Comparison of ENCODE assay signal across 15 cellular contexts in the genomic region with DNA sequence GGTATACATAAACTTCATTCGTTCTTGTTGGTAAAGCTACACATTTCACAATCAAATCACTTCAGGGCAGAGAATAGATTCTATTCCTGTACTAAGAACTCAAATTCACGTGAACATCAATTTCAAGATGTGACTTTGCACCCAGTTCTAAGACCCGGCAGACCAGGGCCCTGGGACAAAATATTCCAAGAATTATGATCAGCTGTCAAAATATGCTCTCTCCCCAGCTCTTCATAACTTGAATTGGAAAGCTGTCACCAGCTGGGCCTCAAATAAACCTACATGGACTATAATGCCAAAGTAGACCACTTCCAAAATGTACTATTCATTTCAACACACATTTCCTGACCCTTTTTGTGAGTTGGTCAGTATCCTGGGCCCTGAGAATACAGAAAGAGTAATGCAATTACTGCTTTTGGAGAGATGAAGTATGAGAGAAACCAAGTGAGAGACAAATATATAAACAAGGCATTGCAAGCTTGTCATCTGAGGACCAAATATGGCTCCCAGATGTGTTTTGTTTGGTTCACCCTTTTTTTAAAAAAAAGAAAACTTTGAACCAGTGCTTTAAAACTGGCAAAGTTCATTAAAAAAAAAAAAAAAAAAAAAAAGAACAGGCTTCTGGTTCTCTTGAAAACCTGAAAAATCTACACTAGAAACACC. TPM values are rescaled to one million over a fixed set of nuclear protein-coding genes. Genes with fewer than 3 reads are reported as not detected.
DNase-seq lines count a peak whose midpoint lies in the region; ATAC-seq and TF ChIP-seq lines count a peak whose summit lies in the region.
"Had no signal": no experiment of that assay in that cellular context is flagged by ENCODE, and none has a peak within 500 bp of the region (broad histone marks: within the 10 kb centered on the region; RNA-seq: fewer than 3 reads in every experiment).

No MANE protein-coding gene starts in this region.

- intact Hi-C loops in tibial artery (cut with DNase I; ENCODE audit: low total_unique reads) = no loop called here

- ATAC-seq in left lobe of liver (peak; percentile 11), HG03432 (IDR thresholded peaks at IDR 0.05; ENCODE audit: unreplicated experiment) (no peak)
- ATAC-seq: GM12878, GM23338, HepG2 had no signal

- H3K36me3 ChIP-seq in adipocyte (ENCODE audit: control insufficient read depth, insufficient read depth, low read length, severe bottlenecking) (no peaks in the 10 kb centered on the region), tibial artery (no peaks in the 10 kb centered on the region)
- H3K36me3 ChIP-seq in effector memory CD4-positive, alpha-beta T cell (ENCODE audit: control insufficient read depth, insufficient read depth, low read length) = no peaks in the 10 kb centered on the region

- H3K4me3 ChIP-seq in adipocyte (ENCODE audit: low read length) = no peak overlapping the region
- no peak overlapping the region for H3K4me3 ChIP-seq in tibial artery
- H3K4me3 ChIP-seq in effector memory CD4-positive, alpha-beta T cell (ENCODE audit: insufficient read depth, low read depth, low read length, poor library complexity, severe bottlenecking) = no peak overlapping the region
- H3K4me3 ChIP-seq: GM12878, GM23338 had no signal

- H3K9me3 ChIP-seq in adipocyte (ENCODE audit: control insufficient read depth, low read length) (no peaks in the 10 kb centered on the region), tibial artery (no peaks in the 10 kb centered on the region)
- no peaks in the 10 kb centered on the region for H3K9me3 ChIP-seq in effector memory CD4-positive, alpha-beta T cell (ENCODE audit: control insufficient read depth, low read length)

- TF ChIP-seq CTCF in tibial artery (IDR thresholded peaks at IDR 0.05) = no peak

- DNase-seq in adipocyte (ENCODE audit: low read depth) (no peak), fibroblast of gingiva (ENCODE audit: low read depth) (peak; percentile 56), left lobe of liver (ENCODE audit: low spot score) (no peak), tibial artery (no peak), dermis blood vessel endothelial cell (no peak)
- no peak for DNase-seq in effector memory CD4-positive, alpha-beta T cell
- DNase-seq: ACHN; C1 segment of cervical spinal cord; CD4-positive, alpha-beta memory T cell; DMS79; H7 had no signal

- peak overlapping the region; percentile 28 for H3K9ac ChIP-seq in adipocyte (ENCODE audit: low read length)

- H3K4me1 ChIP-seq in adipocyte (ENCODE audit: control insufficient read depth, insufficient read depth, low read length) = peaks cover 25% of the 10 kb centered on the region
- peaks cover 0 to 52% (median 17%) of the 10 kb centered on the region in 4 donors for H3K4me1 ChIP-seq in tibial artery
- H3K4me1 ChIP-seq in effector memory CD4-positive, alpha-beta T cell (ENCODE audit: control insufficient read depth, insufficient read depth, low read length, poor library complexity, severe bottlenecking) = no peaks in the 10 kb centered on the region

- H3K27ac ChIP-seq in tibial artery = peak overlapping the region; percentile 41 to 45
- H3K27ac ChIP-seq in effector memory CD4-positive, alpha-beta T cell (ENCODE audit: insufficient read depth, low read length, poor library complexity, severe bottlenecking) = no peak overlapping the region

- H3K27me3 ChIP-seq in adipocyte (replicated peaks; ENCODE audit: control insufficient read depth, insufficient read depth, low read length) (no peaks in the 10 kb centered on the region), tibial artery (no peaks in the 10 kb centered on the region)
- no peaks in the 10 kb centered on the region for H3K27me3 ChIP-seq in effector memory CD4-positive, alpha-beta T cell (replicated peaks; ENCODE audit: control insufficient read depth, insufficient read depth, low read length, poor library complexity, severe bottlenecking)

RNA-seq across cellular contexts. Expression of gene MAGI1, which starts 14.9 kb away (rescaled TPM):
- total RNA-seq in left lobe of liver (28.3 TPM), dermis blood vessel endothelial cell (101 and 106 TPM in 2 replicates)
